5 cellular contexts compared by ENCODE assay signal in the genomic region with DNA sequence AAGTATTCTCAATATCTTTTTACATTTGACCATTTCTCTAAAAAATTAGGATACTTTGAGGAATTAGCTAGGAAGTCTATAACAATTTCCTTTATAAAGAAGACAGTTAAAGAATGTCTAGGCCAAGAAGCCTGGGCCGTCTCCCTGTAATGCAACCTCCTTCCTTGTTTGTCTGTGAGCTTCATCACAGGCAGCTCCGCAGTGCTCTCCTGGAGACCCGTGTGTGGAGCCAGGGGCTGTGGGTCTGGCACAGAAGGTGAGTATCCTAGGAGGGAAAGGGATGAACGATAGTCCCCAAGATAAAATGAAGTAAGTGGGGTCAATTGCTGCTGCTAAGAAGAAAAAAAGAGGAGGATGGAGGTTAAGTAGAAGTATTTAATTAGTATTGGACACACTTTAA.
"Had no signal": no experiment of that assay in that cellular context is flagged by ENCODE, and none has a peak within 500 bp of the region (broad histone marks: within the 10 kb centered on the region; RNA-seq: fewer than 3 reads in every experiment).

No MANE protein-coding gene starts in this region.

- DNase-seq: IMR-90 had no signal

- H3K9me3 Mint-ChIP-seq: IgD-negative memory B cell had no signal

- H3K27ac Mint-ChIP-seq: IgD-negative memory B cell had no signal

- H3K36me3 Mint-ChIP-seq: IgD-negative memory B cell had no signal

- H3K4me3 Mint-ChIP-seq: IgD-negative memory B cell had no signal

- H3K27ac ChIP-seq: HL-60 had no signal

- ATAC-seq: HepG2, K562 had no signal

- H3K4me3 ChIP-seq: K562 had no signal
